ENCODE assay signal across 8 cellular contexts in genomic region chr16:17469011-17469741, GRCh38. TPM values are rescaled to one million over a fixed set of nuclear protein-coding genes. Genes with fewer than 3 reads are reported as not detected.
DNase-seq lines count a peak whose midpoint lies in the region; ATAC-seq and TF ChIP-seq lines count a peak whose summit lies in the region.

No MANE protein-coding gene starts in this region.

- no peak for TF ChIP-seq POLR2A in gastroesophageal sphincter (IDR thresholded peaks at IDR 0.05)
- TF ChIP-seq POLR2A in gastrocnemius medialis (IDR thresholded peaks at IDR 0.05): no peak

- DNase-seq in GM06990 (ENCODE audit: extremely low read depth, insufficient read length) (no peak), SK-MEL-5 (ENCODE audit: low read depth, low spot score) (peak; percentile 10), gastrocnemius medialis (no peak), pons (ENCODE audit: low spot score) (no peak)
- DNase-seq in stimulated activated CD4-positive, alpha-beta T cell treated with anti-CD3 and anti-CD28 coated beads, Interleukin-2, amount 100 ng/mL, for 48 hours: no peak

- in situ Hi-C loops in SK-MEL-5 (cut with HindIII; ENCODE audit: low pct_unique_long_range_greater_than_20kb, low sequenced_read_pairs): no loop called here
- in situ Hi-C loops in gastrocnemius medialis (cut with MboI; ENCODE audit: low sequenced_read_pairs in 4 of 4): loop anchor here in 2 of 4 donors (10.0 to 25.0 kb wide), 4 partner anchors 194 to 607 kb away; no protein-coding TSS in a partner anchor

- TF ChIP-seq CTCF in GM06990 (IDR thresholded peaks at IDR 0.05; ENCODE audit: insufficient read depth, low read length, poor library complexity, severe bottlenecking) (no peak), gastroesophageal sphincter (IDR thresholded peaks at IDR 0.05) (peak in 1 of 4 experiments; percentile 8), gastrocnemius medialis (IDR thresholded peaks at IDR 0.05 in 4 of 5, conservative IDR thresholded peaks at IDR 0.05 in 1 of 5) (no peak)

- H3K9me3 ChIP-seq in gastroesophageal sphincter (no peaks in the 10 kb centered on the region), gastrocnemius medialis (no peaks in the 10 kb centered on the region)

- intact Hi-C loops in gastrocnemius medialis (cut with DNase I; ENCODE audit: low total_unique reads): loop anchor here (10.0 kb wide), 1 partner anchor 274 kb away; no protein-coding TSS in a partner anchor

- peaks cover 0 to 58% (median 18%) of the 10 kb centered on the region in 3 donors for H3K4me1 ChIP-seq in gastroesophageal sphincter
- peaks cover 7 to 20% of the 10 kb centered on the region in 2 donors for H3K4me1 ChIP-seq in gastrocnemius medialis

- H3K27ac ChIP-seq in gastroesophageal sphincter (peak overlapping the region; percentile 11 to 94 (median 92)), gastrocnemius medialis (peak overlapping the region in 1 of 4 donors; percentile 23)

- 3 to 16% methylated on average over 6 to 15 of the region's 18 CpGs for WGBS in gastroesophageal sphincter (ENCODE audit: low coverage in 1 of 2), 2 donors

- peak overlapping the region; percentile 62 for H3K4me3 ChIP-seq in GM06990 (replicated peaks; ENCODE audit: low read depth, low read length)
- peak overlapping the region; percentile 81 to 85 for H3K4me3 ChIP-seq in gastroesophageal sphincter
- H3K4me3 ChIP-seq in gastrocnemius medialis: peak overlapping the region; percentile 49 to 69 (median 55)

- H3K27me3 ChIP-seq in GM06990 (replicated peaks; ENCODE audit: control insufficient read depth, insufficient read depth, low read length) (no peaks in the 10 kb centered on the region; the same call in none of the 2 replicates), gastroesophageal sphincter (no peaks in the 10 kb centered on the region), gastrocnemius medialis (peaks cover 13 to 30% (median 25%) of the 10 kb centered on the region in 3 donors)

- TF ChIP-seq EP300 in gastroesophageal sphincter (IDR thresholded peaks at IDR 0.05): no peak

- no peaks in the 10 kb centered on the region for H3K36me3 ChIP-seq in GM06990 (ENCODE audit: control insufficient read depth, insufficient read depth, low read length)
- H3K36me3 ChIP-seq in gastroesophageal sphincter: no peaks in the 10 kb centered on the region
- no peaks in the 10 kb centered on the region for H3K36me3 ChIP-seq in gastrocnemius medialis

- peak; percentile 9 for ATAC-seq in gastroesophageal sphincter
- no peak for ATAC-seq in gastrocnemius medialis
- no peak for ATAC-seq in GM19455 (IDR thresholded peaks at IDR 0.05; ENCODE audit: unreplicated experiment)
- ATAC-seq in HG03378 (IDR thresholded peaks at IDR 0.05; ENCODE audit: unreplicated experiment): no peak

RNA-seq across cellular contexts. Expression of gene XYLT1, which starts 1.6 kb away (rescaled TPM):
- 21.1 and 23.3 TPM in 2 replicates for total RNA-seq in SK-MEL-5 (2014; rRNA removed; shearing (Covaris generic))
- polyA plus RNA-seq in SK-MEL-5 (2015; cell fraction: cytosol; rRNA removed): 29.6 and 40.8 TPM in 2 replicates
- 10.4 and 12.7 TPM in 2 replicates for polyA plus RNA-seq in SK-MEL-5 (2015; cell fraction: nucleus; rRNA removed)
- total RNA-seq in gastroesophageal sphincter (10 to 100 TPM; 19.1 to 51.6 (median 23.7) TPM), gastrocnemius medialis (1 to 10 TPM in 3 of 4 donors, under 1 TPM in 1; 0.87 to 7.9 (median 1.4) TPM)
